ENCODE assay signal across 19 cellular contexts in genomic region chr15:80948651-80949292, GRCh38.
"Had no signal": no experiment of that assay in that cellular context is flagged by ENCODE, and none has a peak within 500 bp of the region (broad histone marks: within the 10 kb centered on the region; RNA-seq: fewer than 3 reads in every experiment).

No MANE protein-coding gene starts in this region.

- H3K4me3 Mint-ChIP-seq: endodermal cell; memory B cell; naive thymus-derived CD8-positive, alpha-beta T cell; neural progenitor cell had no signal

- DNase-seq: cerebellar nuclear complex; dermis blood vessel endothelial cell; endodermal cell; erythroblast; foreskin keratinocyte; kidney; left cardiac atrium; left ventricle myocardium inferior; lower lobe of right lung; naive thymus-derived CD8-positive, alpha-beta T cell; stimulated activated CD4-positive, alpha-beta T cell treated with anti-CD3 and anti-CD28 coated beads, Interleukin-2, amount 100 ng/mL, for 48 hours; stimulated activated naive CD8-positive, alpha-beta T cell treated with anti-CD3 and anti-CD28 coated beads, Interleukin-15, Interleukin-2, amounts not matched to agents 100 U/mL and 50 U/mL, for 24 hours; thyroid gland had no signal

- H3K9me3 Mint-ChIP-seq: endodermal cell; memory B cell; naive thymus-derived CD8-positive, alpha-beta T cell; neural progenitor cell had no signal

- H3K4me1 ChIP-seq: foreskin keratinocyte, left ventricle myocardium inferior, lower lobe of right lung, neural progenitor cell, thyroid gland, upper lobe of left lung, uterus had no signal

- H3K4me2 ChIP-seq: neural progenitor cell, smooth muscle cell had no signal

- H3K27ac ChIP-seq: foreskin keratinocyte, left ventricle myocardium inferior, lower lobe of right lung, neural progenitor cell, suprapubic skin, thyroid gland, upper lobe of left lung, uterus had no signal

- H3K4me3 ChIP-seq: left ventricle myocardium inferior, lower lobe of right lung, neural progenitor cell, smooth muscle cell, suprapubic skin, thyroid gland, upper lobe of left lung, uterus had no signal

- H3K27me3 Mint-ChIP-seq: memory B cell; naive thymus-derived CD8-positive, alpha-beta T cell had no signal

- H3K27me3 ChIP-seq: foreskin keratinocyte, neural progenitor cell, suprapubic skin, thyroid gland, upper lobe of left lung, uterus had no signal

- H3K9ac ChIP-seq: neural progenitor cell had no signal

- ATAC-seq: foreskin keratinocyte; left cardiac atrium; lower lobe of right lung; naive thymus-derived CD8-positive, alpha-beta T cell; stimulated activated naive CD8-positive, alpha-beta T cell treated with anti-CD3 and anti-CD28 coated beads, Interleukin-15, Interleukin-2, amounts not matched to agents 100 U/mL and 50 U/mL, for 24 hours had no signal

- H2AFZ ChIP-seq: neural progenitor cell had no signal

- H3K9me3 ChIP-seq: left ventricle myocardium inferior, lower lobe of right lung, suprapubic skin, thyroid gland, upper lobe of left lung, uterus had no signal

- H3K36me3 ChIP-seq: neural progenitor cell, uterus had no signal

- H3K27ac Mint-ChIP-seq: endodermal cell, memory B cell, neural progenitor cell had no signal
